Comparison of ENCODE assay signal across 8 cellular contexts in the genomic region with DNA sequence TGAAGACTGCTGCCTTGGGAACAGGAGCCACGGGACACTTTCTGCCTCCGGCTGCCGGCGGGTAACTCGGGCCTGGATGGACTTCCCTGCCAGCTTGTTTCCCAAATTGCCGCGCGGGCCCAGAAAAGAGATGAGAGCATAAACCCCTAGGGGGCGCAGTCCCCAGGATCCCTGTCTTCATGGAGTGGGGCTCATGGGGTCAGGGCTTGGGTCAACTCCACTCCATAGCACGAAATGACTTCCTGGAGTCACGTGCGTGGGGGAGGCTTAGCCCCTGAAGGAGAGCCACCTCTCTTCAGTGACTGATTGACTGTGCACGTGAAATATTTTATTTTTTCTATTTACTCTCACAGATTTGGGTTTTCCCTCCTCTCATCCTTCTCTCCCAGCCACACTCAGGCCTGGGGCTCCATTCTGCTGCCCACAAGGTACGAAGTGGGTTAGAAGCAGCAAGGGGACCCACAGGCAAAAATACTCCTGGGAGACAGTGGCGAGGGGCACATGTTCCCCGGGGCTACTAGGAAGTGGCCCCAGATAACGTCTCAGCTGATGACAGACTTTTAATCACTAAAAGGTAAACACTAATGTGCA. TPM values are rescaled to one million over a fixed set of nuclear protein-coding genes. Genes with fewer than 3 reads are reported as not detected.
DNase-seq lines count a peak whose midpoint lies in the region; ATAC-seq and TF ChIP-seq lines count a peak whose summit lies in the region.

No MANE protein-coding gene starts in this region.

- no peak for DNase-seq in AG09319 (ENCODE audit: extremely low read depth, low read depth)
- peak; percentile 49 for DNase-seq in GM03348 (ENCODE audit: low spot score)
- DNase-seq in RWPE2 (ENCODE audit: low spot score): no peak
- DNase-seq in foreskin melanocyte: peak; percentile 44
- peak; percentile 58 to 79 for DNase-seq in aorta
- DNase-seq in spleen: no peak
- DNase-seq in DMS79 (lab: John Stamatoyannopoulos, UW): no peak
- no peak for DNase-seq in T-helper 1 cell

- H3K27ac ChIP-seq in RWPE2 (ENCODE audit: poor library complexity, severe bottlenecking): no peak overlapping the region
- no peak overlapping the region for H3K27ac ChIP-seq in aorta (ENCODE audit: low read depth in 1 of 2, low read length in 2 of 2)
- H3K27ac ChIP-seq in spleen: no peak overlapping the region

- H3K9me3 ChIP-seq in RWPE2 (ENCODE audit: severe bottlenecking): no peaks in the 10 kb centered on the region
- no peaks in the 10 kb centered on the region for H3K9me3 ChIP-seq in aorta (ENCODE audit: control insufficient read depth, low read length)
- no peaks in the 10 kb centered on the region for H3K9me3 ChIP-seq in spleen

- H3K4me1 ChIP-seq in RWPE2 (ENCODE audit: insufficient read depth, poor library complexity, severe bottlenecking): peaks cover 3% of the 10 kb centered on the region
- no peaks in the 10 kb centered on the region for H3K4me1 ChIP-seq in aorta (ENCODE audit: control insufficient read depth in 1 of 2, insufficient read depth in 2 of 2, low read length in 2 of 2)
- peaks cover 22 to 50% (median 41%) of the 10 kb centered on the region in 6 donors for H3K4me1 ChIP-seq in spleen

- TF ChIP-seq POLR2A in spleen (IDR thresholded peaks at IDR 0.05): no peak

- H3K36me3 ChIP-seq in RWPE2 (ENCODE audit: low read depth): peaks cover 80% of the 10 kb centered on the region
- H3K36me3 ChIP-seq in aorta (ENCODE audit: control insufficient read depth in 1 of 2, insufficient read depth in 2 of 2, low read length in 1 of 2): no peaks in the 10 kb centered on the region
- H3K36me3 ChIP-seq in spleen: no peaks in the 10 kb centered on the region

- ATAC-seq in RWPE2 (ENCODE audit: low read depth): no peak
- ATAC-seq in aorta (ENCODE audit: low FRiP score): no peak

- 72 to 75% methylated on average over 17 of the region's 17 CpGs for WGBS in aorta, 2 donors
- 70 to 85% (median 75%) methylated on average over 17 of the region's 17 CpGs for WGBS in spleen, 5 donors

- H3K4me3 ChIP-seq in RWPE2 (ENCODE audit: severe bottlenecking) (no peak overlapping the region), aorta (ENCODE audit: low read length in 2 of 2) (no peak overlapping the region), spleen (no peak overlapping the region)

- intact Hi-C loops in aorta (cut with DNase I) (loop anchor here (5.0 to 10.0 kb wide), 3 partner anchors 33 to 119 kb away; a partner anchor contains a TSS), spleen (cut with DNase I; ENCODE audit: low total_unique reads) (loop anchor here (10.0 kb wide), 1 partner anchor 139 kb away; no protein-coding TSS in a partner anchor)

- no peaks in the 10 kb centered on the region for H3K27me3 ChIP-seq in RWPE2 (ENCODE audit: insufficient read depth, poor library complexity, severe bottlenecking)
- H3K27me3 ChIP-seq in aorta (ENCODE audit: control insufficient read depth in 1 of 2, insufficient read depth in 2 of 2, low read length in 1 of 2): no peaks in the 10 kb centered on the region
- H3K27me3 ChIP-seq in spleen (replicated peaks in 1 of 7): peaks cover 0 to 9% (median 0%) of the 10 kb centered on the region in 7 donors

- TF ChIP-seq CTCF in AG09319 (IDR thresholded peaks at IDR 0.05; ENCODE audit: low read depth, low read length) (peak; percentile 54), RWPE2 (IDR thresholded peaks at IDR 0.05; ENCODE audit: poor library complexity, severe bottlenecking) (peak; percentile 34), spleen (IDR thresholded peaks at IDR 0.05 in 8 of 11, conservative IDR thresholded peaks at IDR 0.05 in 3 of 11) (peak in 4 of 11 experiments; percentile 9 to 50 (median 41))

RNA-seq across cellular contexts. Expression of a gene that starts 10.0 kb away (rescaled TPM):
- total RNA-seq in aorta (10 to 100 TPM; 29.1 to 33.7 TPM), spleen (1 to 10 TPM; 2.2 to 7.7 (median 2.7) TPM)
- polyA plus RNA-seq in aorta (10 to 100 TPM in 1 of 2 donors, 1 to 10 TPM in 1; 7.6 to 16.3 TPM), spleen (1 to 10 TPM in 2 of 3 donors, under 1 TPM in 1; 0.87 to 6.2 (median 2.7) TPM)

RNA-seq across cellular contexts. Expression of a gene that starts 22.3 kb away (rescaled TPM):
- total RNA-seq in aorta (10 to 100 TPM; 12.6 to 17.3 TPM), spleen (10 to 100 TPM in 1 of 7 donors, 1 to 10 TPM in 6; 1.7 to 15.7 (median 5.7) TPM)
- polyA plus RNA-seq in aorta (10 to 100 TPM in 1 of 2 donors, 1 to 10 TPM in 1; 3.3 to 13.8 TPM), spleen (1 to 10 TPM; 3.3 to 4.6 (median 4.6) TPM)

RNA-seq across cellular contexts. Expression of a gene that starts 57.4 kb away (rescaled TPM):
- total RNA-seq in aorta (10 to 100 TPM; 37.4 to 39.8 TPM), spleen (10 to 100 TPM; 18.7 to 38.1 (median 29.8) TPM)
- polyA plus RNA-seq in aorta (10 to 100 TPM in 1 of 2 donors, 1 to 10 TPM in 1; 9.5 to 34.8 TPM), spleen (10 to 100 TPM; 16.0 to 24.4 (median 22.8) TPM)

Comparison
In these comparisons a context has a peak if more than half of its experiments do, and no peak if none do; other contexts are left out.
1. DNase-seq: peak in GM03348 (single experiment), foreskin melanocyte (single experiment) and aorta (2 of 2); none in AG09319 (single experiment), RWPE2 (single experiment), spleen (single experiment), DMS79 (single experiment) and T-helper 1 cell (0 of 5).